25 cellular contexts compared by ENCODE assay signal in the genomic region with DNA sequence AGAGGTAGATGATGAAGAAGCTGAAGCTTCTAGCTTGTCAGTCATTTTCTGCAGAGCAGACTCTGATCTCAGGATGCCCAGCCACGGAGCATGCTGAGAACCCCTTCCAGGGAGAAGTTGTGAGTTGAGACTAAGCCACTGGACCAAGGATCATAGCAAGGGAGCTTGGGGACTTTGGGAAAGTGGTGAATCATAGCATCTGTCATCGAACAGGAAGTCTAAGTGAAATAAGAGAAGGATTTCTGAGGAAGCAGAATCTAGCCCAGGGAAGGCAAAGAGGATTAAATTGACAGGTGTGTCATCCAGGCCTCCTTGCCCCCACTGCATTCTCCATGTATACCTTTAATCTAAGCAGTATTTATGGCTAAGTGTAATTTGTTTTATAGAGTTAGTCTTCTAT.
"Had no signal": no experiment of that assay in that cellular context is flagged by ENCODE, and none has a peak within 500 bp of the region (broad histone marks: within the 10 kb centered on the region; RNA-seq: fewer than 3 reads in every experiment).

No MANE protein-coding gene starts in this region.

- ATAC-seq: activated CD4-positive, alpha-beta T cell treated with anti-CD3 and anti-CD28 coated beads for 36 hours; activated CD8-positive, alpha-beta memory T cell treated with anti-CD3 and anti-CD28 coated beads, Interleukin-2, amount 10 ng/mL, durations not matched to agents 7 days and 5 days; activated T-helper 17 cell treated with anti-CD3 and anti-CD28 coated beads, Interleukin-2, amount 50 U/mL, for 72 hours; body of pancreas; left cardiac atrium; lower lobe of right lung; stimulated activated naive CD8-positive, alpha-beta T cell treated with anti-CD3 and anti-CD28 coated beads, Interleukin-15, Interleukin-2, amounts not matched to agents 100 U/mL and 50 U/mL, for 24 hours had no signal

- H3K27ac ChIP-seq: body of pancreas, dorsolateral prefrontal cortex, epithelial cell of prostate, lower lobe of right lung had no signal

- H3K9me3 ChIP-seq: body of pancreas, lower lobe of right lung had no signal

- H3K36me3 ChIP-seq: lower lobe of right lung had no signal

- H3K4me1 Mint-ChIP-seq: activated CD4-positive, alpha-beta memory T cell treated with anti-CD3 and anti-CD28 coated beads, Interleukin-2, amount 10 ng/mL, durations not matched to agents 7 days and 5 days; activated CD4-positive, alpha-beta T cell treated with anti-CD3 and anti-CD28 coated beads for 36 hours; activated CD8-positive, alpha-beta memory T cell treated with anti-CD3 and anti-CD28 coated beads, Interleukin-2, amount 10 ng/mL, durations not matched to agents 7 days and 5 days; activated naive CD8-positive, alpha-beta T cell treated with anti-CD3 and anti-CD28 coated beads, Interleukin-2, amount 10 ng/mL, durations not matched to agents 7 days and 5 days; activated T-helper 17 cell treated with anti-CD3 and anti-CD28 coated beads, Interleukin-2, amount 50 U/mL, for 72 hours had no signal

- H3K4me3 Mint-ChIP-seq: activated CD4-positive, alpha-beta memory T cell treated with anti-CD3 and anti-CD28 coated beads, Interleukin-2, amount 10 ng/mL, durations not matched to agents 7 days and 5 days; activated CD4-positive, alpha-beta T cell treated with anti-CD3 and anti-CD28 coated beads for 36 hours; activated CD8-positive, alpha-beta memory T cell treated with anti-CD3 and anti-CD28 coated beads, Interleukin-2, amount 10 ng/mL, durations not matched to agents 7 days and 5 days; activated naive CD8-positive, alpha-beta T cell treated with anti-CD3 and anti-CD28 coated beads, Interleukin-2, amount 10 ng/mL, durations not matched to agents 7 days and 5 days; activated T-helper 17 cell treated with anti-CD3 and anti-CD28 coated beads, Interleukin-2, amount 50 U/mL, for 72 hours; nephron; type B pancreatic cell had no signal

- H3K27me3 ChIP-seq: body of pancreas, dorsolateral prefrontal cortex had no signal

- DNase-seq: activated CD4-positive, alpha-beta memory T cell treated with anti-CD3 and anti-CD28 coated beads, Interleukin-2, amount 10 ng/mL, durations not matched to agents 7 days and 5 days; activated CD4-positive, alpha-beta T cell treated with anti-CD3 and anti-CD28 coated beads for 36 hours; activated CD8-positive, alpha-beta memory T cell treated with anti-CD3 and anti-CD28 coated beads, Interleukin-2, amount 10 ng/mL, durations not matched to agents 7 days and 5 days; activated naive CD4-positive, alpha-beta T cell treated with Interleukin-2 at 50 U/mL for 16 hours; activated naive CD8-positive, alpha-beta T cell treated with anti-CD3 and anti-CD28 coated beads, Interleukin-2, amount 10 ng/mL, durations not matched to agents 7 days and 5 days; activated T-cell treated with anti-CD3 and anti-CD28 coated beads, Interleukin-2, amount 50 U/mL, for 1 hour; amygdala; body of pancreas; caudate nucleus; dorsolateral prefrontal cortex; foreskin fibroblast; left cardiac atrium; lower lobe of right lung; nucleus accumbens; retina; stimulated activated CD4-positive, alpha-beta T cell treated with anti-CD3 and anti-CD28 coated beads, Interleukin-12 subunit alpha, Interleukin-12 subunit beta, amount 100 ng/mL, for 4 hours; stimulated activated CD4-positive, alpha-beta T cell treated with anti-CD3 and anti-CD28 coated beads, Interleukin-1b, Interleukin-23, amount 100 ng/mL, for 48 hours; stimulated activated CD8-positive, alpha-beta memory T cell treated with anti-CD3 and anti-CD28 coated beads, Interleukin-4, amount 100 ng/mL, for 48 hours; stimulated activated naive CD8-positive, alpha-beta T cell treated with anti-CD3 and anti-CD28 coated beads, Interleukin-15, Interleukin-2, amounts not matched to agents 100 U/mL and 50 U/mL, for 24 hours; SW 1271; T-helper 2 cell had no signal

- H3K9me3 Mint-ChIP-seq: activated T-helper 17 cell treated with anti-CD3 and anti-CD28 coated beads, Interleukin-2, amount 50 U/mL, for 72 hours; nephron; type B pancreatic cell had no signal

- H3K27me3 Mint-ChIP-seq: activated CD4-positive, alpha-beta memory T cell treated with anti-CD3 and anti-CD28 coated beads, Interleukin-2, amount 10 ng/mL, durations not matched to agents 7 days and 5 days; activated CD8-positive, alpha-beta memory T cell treated with anti-CD3 and anti-CD28 coated beads, Interleukin-2, amount 10 ng/mL, durations not matched to agents 7 days and 5 days; activated naive CD8-positive, alpha-beta T cell treated with anti-CD3 and anti-CD28 coated beads, Interleukin-2, amount 10 ng/mL, durations not matched to agents 7 days and 5 days; activated T-helper 17 cell treated with anti-CD3 and anti-CD28 coated beads, Interleukin-2, amount 50 U/mL, for 72 hours; type B pancreatic cell had no signal

- H3K27ac Mint-ChIP-seq: activated CD4-positive, alpha-beta memory T cell treated with anti-CD3 and anti-CD28 coated beads, Interleukin-2, amount 10 ng/mL, durations not matched to agents 7 days and 5 days; activated CD4-positive, alpha-beta T cell treated with anti-CD3 and anti-CD28 coated beads for 36 hours; activated CD8-positive, alpha-beta memory T cell treated with anti-CD3 and anti-CD28 coated beads, Interleukin-2, amount 10 ng/mL, durations not matched to agents 7 days and 5 days; activated naive CD8-positive, alpha-beta T cell treated with anti-CD3 and anti-CD28 coated beads, Interleukin-2, amount 10 ng/mL, durations not matched to agents 7 days and 5 days; activated T-helper 17 cell treated with anti-CD3 and anti-CD28 coated beads, Interleukin-2, amount 50 U/mL, for 72 hours; nephron; type B pancreatic cell had no signal

- H3K4me3 ChIP-seq: body of pancreas, dorsolateral prefrontal cortex, lower lobe of right lung had no signal

- H3K36me3 Mint-ChIP-seq: activated CD8-positive, alpha-beta memory T cell treated with anti-CD3 and anti-CD28 coated beads, Interleukin-2, amount 10 ng/mL, durations not matched to agents 7 days and 5 days; activated naive CD8-positive, alpha-beta T cell treated with anti-CD3 and anti-CD28 coated beads, Interleukin-2, amount 10 ng/mL, durations not matched to agents 7 days and 5 days; type B pancreatic cell had no signal

- H3K4me1 ChIP-seq: body of pancreas, lower lobe of right lung had no signal
